1 cellular context compared by ENCODE assay signal in the genomic region with DNA sequence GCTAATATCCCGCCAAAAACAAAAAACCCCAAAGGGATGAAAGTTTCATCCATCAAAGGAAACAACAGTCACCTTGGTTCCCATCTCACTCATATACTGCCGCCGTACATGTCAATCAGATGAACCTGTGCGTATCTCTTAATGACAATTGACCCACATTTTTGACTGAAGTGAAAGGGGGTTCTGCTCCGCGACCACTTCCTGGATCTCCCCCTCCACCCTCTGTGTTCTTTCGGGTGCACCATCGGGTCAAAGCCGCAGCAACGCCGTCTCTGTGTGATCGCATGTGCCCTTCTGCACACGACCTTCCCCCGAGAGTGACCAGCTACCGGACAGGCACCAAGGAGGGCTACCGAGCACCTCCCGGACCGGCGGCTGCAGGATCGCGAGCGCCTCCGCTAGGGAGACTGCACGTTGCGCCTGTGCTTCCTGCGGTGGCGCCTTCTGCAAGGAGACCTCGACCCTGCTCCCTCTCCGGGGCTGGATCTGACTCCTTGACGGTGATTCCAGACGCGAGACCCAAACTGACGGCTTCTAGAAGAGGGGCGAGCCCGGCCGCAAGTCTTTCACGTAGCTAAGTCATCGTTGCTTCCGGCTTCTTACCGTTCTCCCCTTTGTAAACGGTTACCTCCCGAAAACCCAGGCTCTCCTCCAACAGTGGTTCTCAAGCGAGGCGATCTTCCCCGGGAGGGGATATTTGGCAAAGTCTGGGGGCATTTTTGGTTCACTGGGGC.
TF ChIP-seq lines count a peak whose summit lies in the region.

No MANE protein-coding gene starts in this region.

TF ChIP-seq in GM12878, 131 proteins besides CTCF, POLR2A, EP300 and RAD21:
- TF ChIP-seq, protein P1, sequence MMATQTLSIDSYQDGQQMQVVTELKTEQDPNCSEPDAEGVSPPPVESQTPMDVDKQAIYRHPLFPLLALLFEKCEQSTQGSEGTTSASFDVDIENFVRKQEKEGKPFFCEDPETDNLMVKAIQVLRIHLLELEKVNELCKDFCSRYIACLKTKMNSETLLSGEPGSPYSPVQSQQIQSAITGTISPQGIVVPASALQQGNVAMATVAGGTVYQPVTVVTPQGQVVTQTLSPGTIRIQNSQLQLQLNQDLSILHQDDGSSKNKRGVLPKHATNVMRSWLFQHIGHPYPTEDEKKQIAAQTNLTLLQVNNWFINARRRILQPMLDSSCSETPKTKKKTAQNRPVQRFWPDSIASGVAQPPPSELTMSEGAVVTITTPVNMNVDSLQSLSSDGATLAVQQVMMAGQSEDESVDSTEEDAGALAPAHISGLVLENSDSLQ (IDR thresholded peaks at IDR 0.05): peak; percentile 85
